ENCODE assay signal across 23 cellular contexts in the genomic region with DNA sequence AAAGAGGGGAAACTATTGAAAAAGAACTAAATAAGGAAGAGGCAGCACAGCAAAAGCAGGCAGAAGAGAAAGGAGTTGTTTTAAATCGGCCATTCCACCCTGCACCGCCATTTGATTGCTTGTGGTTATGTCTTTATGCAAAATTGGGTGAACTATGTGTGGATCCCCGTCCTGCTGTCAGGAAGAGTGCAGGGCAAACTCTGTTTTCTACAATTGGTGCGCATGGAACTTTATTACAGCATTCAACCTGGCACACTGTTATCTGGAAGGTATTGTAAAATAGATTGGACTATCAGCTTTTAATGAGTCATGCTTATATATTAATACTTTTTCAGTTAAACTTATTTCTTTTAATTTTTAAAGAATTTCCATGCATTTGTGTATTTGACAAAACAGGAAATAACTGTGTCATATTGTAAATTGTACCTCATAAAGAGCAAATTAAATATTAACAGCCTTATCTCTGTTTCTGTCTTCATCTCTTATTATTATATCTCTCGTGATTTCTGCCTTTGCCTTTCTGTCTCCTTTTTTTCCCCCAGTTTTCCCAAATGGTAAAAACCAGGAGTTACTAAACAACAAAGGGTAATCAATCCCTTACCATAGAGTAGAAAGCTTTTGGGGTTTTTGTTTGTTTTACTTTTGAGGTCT.
"Had no signal": no experiment of that assay in that cellular context is flagged by ENCODE, and none has a peak within 500 bp of the region (broad histone marks: within the 10 kb centered on the region; RNA-seq: fewer than 3 reads in every experiment).

No MANE protein-coding gene starts in this region.

- H3K27me3 ChIP-seq: transverse colon had no signal

- DNase-seq: activated CD4-positive, alpha-beta T cell treated with anti-CD3 and anti-CD28 coated beads, Interleukin-2, amount 50 U/mL, for 1 hour; activated CD4-positive, CD25-positive, alpha-beta regulatory T cell treated with anti-CD3 and anti-CD28 coated beads, Interleukin-2, amount 50 U/mL, for 72 hours; activated CD8-positive, alpha-beta T cell treated with anti-CD3 and anti-CD28 coated beads, Interleukin-2, amount 10 ng/mL, durations not matched to agents 7 days and 5 days; activated gamma-delta T cell; aorta; dermis blood vessel endothelial cell; effector CD8-positive, alpha-beta T cell; erythroblast; foreskin fibroblast; immature natural killer cell; kidney glomerular epithelial cell; left ventricle myocardium superior; mesenchymal stem cell; occipital lobe; posterior cingulate gyrus; stimulated activated CD4-positive, alpha-beta T cell treated with anti-CD3 and anti-CD28 coated beads, Interleukin-15, amount 100 ng/mL, for 24 hours; stimulated activated naive B cell treated with anti-CD40 and anti-IgM and Interleukin-4, amounts not matched to agents 10 μg/mL and 1 μg/mL and 100 μg/mL, for 72 hours; transverse colon; WERI-Rb-1 had no signal

- ATAC-seq: activated CD8-positive, alpha-beta T cell treated with anti-CD3 and anti-CD28 coated beads, Interleukin-2, amount 10 ng/mL, durations not matched to agents 7 days and 5 days; activated naive CD4-positive, alpha-beta T cell treated with anti-CD3 and anti-CD28 coated beads, Interleukin-2, amount 50 U/mL, for 72 hours; left ventricle myocardium superior; sciatic nerve; stimulated activated naive B cell treated with anti-CD40 and anti-IgM and Interleukin-4, amounts not matched to agents 10 μg/mL and 1 μg/mL and 100 μg/mL, for 72 hours had no signal

- FAIRE-seq: urothelium cell line had no signal

- H3K9me3 ChIP-seq: transverse colon had no signal

- H3K27ac ChIP-seq: WERI-Rb-1 had no signal

- H3K4me3 ChIP-seq: smooth muscle cell, transverse colon had no signal
